ENCODE assay signal across 1 cellular context in the genomic region with DNA sequence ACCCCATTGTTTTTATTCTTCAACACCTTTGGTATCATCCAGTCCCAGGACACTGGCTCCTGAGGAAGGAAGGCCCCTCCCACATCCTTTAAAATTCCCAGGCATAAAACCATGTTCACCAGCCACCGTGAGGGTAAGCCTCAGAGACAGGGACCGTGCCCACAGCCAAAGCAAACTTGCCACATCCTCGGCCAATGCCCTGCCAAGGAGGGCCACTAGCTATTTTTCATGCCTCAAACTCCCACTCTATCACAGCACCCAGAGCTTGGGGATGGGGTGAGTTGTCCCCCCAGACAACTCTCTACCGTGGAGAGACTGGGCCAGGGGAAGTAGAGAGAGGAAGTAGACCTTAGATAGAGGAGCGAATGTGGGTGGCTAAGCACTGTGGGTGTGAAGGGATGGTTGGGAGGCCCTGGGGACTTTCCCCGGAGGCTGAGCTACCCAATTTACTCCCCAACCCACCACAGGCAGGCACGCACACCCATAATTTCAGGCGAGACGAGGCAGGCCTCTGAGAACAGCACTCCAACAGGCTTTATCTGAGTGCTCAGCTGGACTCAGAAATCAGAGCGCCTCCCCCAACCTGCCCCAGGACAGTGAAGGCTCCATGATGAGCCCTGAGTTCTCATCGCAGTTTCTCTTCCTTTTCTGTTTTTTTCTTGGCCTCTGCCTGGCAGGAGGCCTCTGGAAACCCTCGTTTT.
A peak's percentile ranks its signal among the peaks of the same experiment; 100 is the strongest.
TF ChIP-seq lines count a peak whose summit lies in the region.

No MANE protein-coding gene starts in this region.

TF ChIP-seq in GM12878, 131 proteins besides CTCF, POLR2A, EP300 and RAD21 (continued from another document):
- TF ChIP-seq SMC3 (IDR thresholded peaks at IDR 0.05; ENCODE audit: borderline replicate concordance, low read length) (peak; percentile 27; the same call in 1 of the 2 replicates), SPI1 (IDR thresholded peaks at IDR 0.05; ENCODE audit: borderline replicate concordance, insufficient read depth, low read depth, low read length) (peak; percentile 98), MYC (IDR thresholded peaks at IDR 0.05; ENCODE audit: insufficient read depth, insufficient read length, insufficient replicate concordance, low read length, severe bottlenecking) (no peak), PAX5 (IDR thresholded peaks at IDR 0.05; ENCODE audit: borderline replicate concordance, low read depth, low read length) (peak; percentile 96), RFX5 (IDR thresholded peaks at IDR 0.05; ENCODE audit: low read depth, low read length) (no peak), GABPA (IDR thresholded peaks at IDR 0.05; ENCODE audit: low read depth) (no peak), IKZF1 (conservative IDR thresholded peaks at IDR 0.05) (peak; percentile 99), SREBF1 (IDR thresholded peaks at IDR 0.05; ENCODE audit: low read length) (no peak), CEBPB (IDR thresholded peaks at IDR 0.05; ENCODE audit: borderline replicate concordance in 1 of 2, low read depth in 2 of 2, low read length in 2 of 2) (no peak), NFYA (IDR thresholded peaks at IDR 0.05; ENCODE audit: borderline replicate concordance, low read depth, low read length) (no peak), EZH2 (IDR thresholded peaks at IDR 0.05; ENCODE audit: borderline replicate concordance, control insufficient read depth, low read depth, low read length) (no peak), ZNF384 (IDR thresholded peaks at IDR 0.05; ENCODE audit: borderline replicate concordance, low read depth, low read length) (no peak)
